ENCODE assay signal across 14 cellular contexts in genomic region chr2:110869472-110870446, GRCh38.
DNase-seq lines count a peak whose midpoint lies in the region; ATAC-seq, FAIRE-seq and TF ChIP-seq lines count a peak whose summit lies in the region.
"Had no signal": no experiment of that assay in that cellular context is flagged by ENCODE, and none has a peak within 500 bp of the region (broad histone marks: within the 10 kb centered on the region; RNA-seq: fewer than 3 reads in every experiment).

No MANE protein-coding gene starts in this region.

- peaks cover 3% of the 10 kb centered on the region for H3K4me1 ChIP-seq in mesendoderm (ENCODE audit: control insufficient read depth, low read depth, low read length)
- no peaks in the 10 kb centered on the region for H3K4me1 ChIP-seq in stomach

- H2BK5ac ChIP-seq in mesendoderm (ENCODE audit: low read length) = no peak overlapping the region

- no peak for TF ChIP-seq CTCF in astrocyte of the cerebellum (IDR thresholded peaks at IDR 0.05; ENCODE audit: low read depth, low read length, missing control alignments)
- TF ChIP-seq CTCF in stomach (IDR thresholded peaks at IDR 0.05) = no peak

- H4K5ac ChIP-seq in mesendoderm (ENCODE audit: low read length) = no peak overlapping the region

- no peak overlapping the region for H3K4ac ChIP-seq in mesendoderm (ENCODE audit: low read depth, low read length)

- H3K4me3 ChIP-seq in astrocyte of the cerebellum (ENCODE audit: low read depth, low read length) (no peak overlapping the region), mesendoderm (ENCODE audit: low read length) (no peak overlapping the region), stomach (no peak overlapping the region)
- H3K4me3 ChIP-seq: skin epidermis had no signal

- no peaks in the 10 kb centered on the region for H3K36me3 ChIP-seq in mesendoderm (ENCODE audit: control insufficient read depth, insufficient read depth, low read length)
- H3K36me3 ChIP-seq in stomach = no peaks in the 10 kb centered on the region

- DNase-seq in EL (peak; percentile 31), M059J (ENCODE audit: low read depth) (peak; percentile 91), astrocyte of the cerebellum (ENCODE audit: low read depth) (peak; percentile 6), mesendoderm (peak; percentile 42), frontal cortex (ENCODE audit: low spot score in 2 of 2) (no peak), erythroblast (lab: John Stamatoyannopoulos, UW) (no peak), stomach (no peak)
- DNase-seq: activated B cell treated with CpG ODN at 0.5 μM for 24 hours; activated naive CD4-positive, alpha-beta T cell; CD8-positive, alpha-beta T cell had no signal

- TF ChIP-seq EP300 in stomach (IDR thresholded peaks at IDR 0.05) = no peak

- no peak for ATAC-seq in GM19452 (IDR thresholded peaks at IDR 0.05; ENCODE audit: unreplicated experiment)
- ATAC-seq: CD8-positive, alpha-beta T cell; HepG2 had no signal

- H3K27ac ChIP-seq in mesendoderm (ENCODE audit: low read depth, low read length) = no peak overlapping the region
- H3K27ac ChIP-seq in stomach = no peak overlapping the region
- H3K27ac ChIP-seq: RWPE1, skin epidermis had no signal

- no peak overlapping the region for H3K4me2 ChIP-seq in mesendoderm (ENCODE audit: low read length)

- no peaks in the 10 kb centered on the region for H3K27me3 ChIP-seq in mesendoderm (ENCODE audit: insufficient read depth, low read length, poor library complexity)
- H3K27me3 ChIP-seq in stomach = peaks cover 0 to 7% (median 0%) of the 10 kb centered on the region in 3 donors

- no peak overlapping the region for H3K18ac ChIP-seq in mesendoderm (ENCODE audit: low read length)

- WGBS in mesendoderm (ENCODE audit: extremely low coverage, insufficient coverage, low lambda C conversion rate) = no CpG with 5 or more reads among the region's 10 CpGs
- 69 to 85% (median 72%) methylated on average over 8 to 10 of the region's 10 CpGs for WGBS in stomach, 5 donors

- H3K9me3 ChIP-seq in stomach = no peaks in the 10 kb centered on the region

- H2AK5ac ChIP-seq in mesendoderm (ENCODE audit: low read length) = no peak overlapping the region

- in situ Hi-C loops in astrocyte of the cerebellum (cut with HindIII; ENCODE audit: low sequenced_read_pairs) = loop anchor here (5.0 kb wide), 1 partner anchor 52 kb away; no protein-coding TSS in a partner anchor

- H3K23ac ChIP-seq in mesendoderm (ENCODE audit: low read length) = no peak overlapping the region

- no peak overlapping the region for H4K8ac ChIP-seq in mesendoderm (ENCODE audit: low read depth, low read length)

- no peak overlapping the region for H2BK120ac ChIP-seq in mesendoderm (ENCODE audit: low read depth, low read length)

- intact Hi-C loops in stomach (cut with DNase I; ENCODE audit: low total_unique reads) = no loop called here

- H2BK15ac ChIP-seq in mesendoderm (replicated peaks; ENCODE audit: low read depth) = no peak overlapping the region

- no peaks in the 10 kb centered on the region for H3K79me1 ChIP-seq in mesendoderm (ENCODE audit: low read length)

- H3K9ac ChIP-seq in mesendoderm (ENCODE audit: low read length) = no peak overlapping the region

- no peak overlapping the region for H3K56ac ChIP-seq in mesendoderm (ENCODE audit: low read length)

- no peak for TF ChIP-seq POLR2A in erythroblast (IDR thresholded peaks at IDR 0.05; ENCODE audit: low read length)
- TF ChIP-seq POLR2A in stomach (IDR thresholded peaks at IDR 0.05) = no peak

- H3K79me2 ChIP-seq in mesendoderm (ENCODE audit: control insufficient read depth, insufficient read depth, low read length) = no peaks in the 10 kb centered on the region

- no peak for FAIRE-seq in frontal cortex (lab: Jason Lieb, UNC)
- FAIRE-seq: HepG2 had no signal

Comparison
In these comparisons a context has a peak if more than half of its experiments do, and no peak if none do; other contexts are left out.
1. DNase-seq: peak in EL (single experiment), M059J (single experiment), astrocyte of the cerebellum (single experiment) and mesendoderm (single experiment); none in frontal cortex (0 of 2), erythroblast (0 of 2) and stomach (single experiment).